ENCODE assay signal across 8 cellular contexts in genomic region chr6:13486679-13487121, GRCh38. TPM values are rescaled to one million over a fixed set of nuclear protein-coding genes. Genes with fewer than 3 reads are reported as not detected.
DNase-seq lines count a peak whose midpoint lies in the region; ATAC-seq and TF ChIP-seq lines count a peak whose summit lies in the region.

No MANE protein-coding gene starts in this region.

- CTCF ChIA-PET in PC-3 (lab: Charles Lee) = interaction anchor here (0.9 to 1.3 kb wide), 2 partner anchors 88 to 149 kb away, joined by 3 to 10 read pairs; partner anchors contain the start of gene SIRT5

- peak overlapping the region; percentile 64 for H3K9ac ChIP-seq in PC-3 (ENCODE audit: low read length)

- H3K36me3 ChIP-seq in PC-3 (ENCODE audit: low read depth, low read length) (no peaks in the 10 kb centered on the region), thoracic aorta (no peaks in the 10 kb centered on the region)

- peak overlapping the region; percentile 86 for H3K4me2 ChIP-seq in PC-3 (ENCODE audit: low read length)

- H3K27ac ChIP-seq in PC-3 (ENCODE audit: low read length) (peak overlapping the region; percentile 46), thoracic aorta (peak overlapping the region; percentile 78 to 90)

- no peaks in the 10 kb centered on the region for H3K9me3 ChIP-seq in PC-3 (ENCODE audit: low read length)
- no peaks in the 10 kb centered on the region for H3K9me3 ChIP-seq in thoracic aorta

- H3K9me2 ChIP-seq in PC-3 (replicated peaks; ENCODE audit: low read length) = no peaks in the 10 kb centered on the region

- peak overlapping the region; percentile 69 for H2AFZ ChIP-seq in PC-3 (ENCODE audit: low read length)

- H3K27me3 Mint-ChIP-seq in activated T-helper 2 cell treated with anti-CD3 and anti-CD28 coated beads, Interferon-gamma antibody, Interleukin-2, Interleukin-4, amounts not matched to agents 10 μg/mL and 5 μg/mL and 100 μg/mL, durations not matched to agents 14 hours and 24 hours and 36 hours (ENCODE audit: low read depth) = peaks cover 12% of the 10 kb centered on the region
- H3K27me3 Mint-ChIP-seq in neural crest cell (ENCODE audit: low read depth) = peaks cover 52% of the 10 kb centered on the region

- peaks cover 46% of the 10 kb centered on the region for H3K79me2 ChIP-seq in PC-3 (ENCODE audit: low read length)

- ATAC-seq in HG03378 (IDR thresholded peaks at IDR 0.05; ENCODE audit: unreplicated experiment) (peak; percentile 10), PC-3 (peak; percentile 43), thoracic aorta (ENCODE audit: insufficient number of reproducible peaks, low FRiP score, low read depth) (peak; percentile 9)

- H3K36me3 Mint-ChIP-seq in activated T-helper 2 cell treated with anti-CD3 and anti-CD28 coated beads, Interferon-gamma antibody, Interleukin-2, Interleukin-4, amounts not matched to agents 10 μg/mL and 5 μg/mL and 100 μg/mL, durations not matched to agents 14 hours and 24 hours and 36 hours (ENCODE audit: low read depth) = no peaks in the 10 kb centered on the region
- no peaks in the 10 kb centered on the region for H3K36me3 Mint-ChIP-seq in neural crest cell (ENCODE audit: low read depth)

- TF ChIP-seq CTCF in PC-3 (conservative IDR thresholded peaks at IDR 0.05; ENCODE audit: low read depth, low read length) (no peak), fibroblast of villous mesenchyme (IDR thresholded peaks at IDR 0.05; ENCODE audit: insufficient read depth, low read depth, low read length) (no peak), neural crest cell (conservative IDR thresholded peaks at IDR 0.05) (no peak), thoracic aorta (IDR thresholded peaks at IDR 0.05) (no peak)

- H3K4me3 ChIP-seq in PC-3 (ENCODE audit: low read length) = peak overlapping the region; percentile 81
- H3K4me3 ChIP-seq in fibroblast of villous mesenchyme (ENCODE audit: low read depth, low read length) = peak overlapping the region; percentile 82
- peak overlapping the region; percentile 92 for H3K4me3 ChIP-seq in thoracic aorta

- H3K4me1 Mint-ChIP-seq in activated T-helper 2 cell treated with anti-CD3 and anti-CD28 coated beads, Interferon-gamma antibody, Interleukin-2, Interleukin-4, amounts not matched to agents 10 μg/mL and 5 μg/mL and 100 μg/mL, durations not matched to agents 14 hours and 24 hours and 36 hours (ENCODE audit: low read depth) = peaks cover 42% of the 10 kb centered on the region
- H3K4me1 Mint-ChIP-seq in neural crest cell = peaks cover 30% of the 10 kb centered on the region

- POLR2A ChIA-PET in PC-3 (lab: Charles Lee; ENCODE audit: unreplicated experiment) = interaction anchor here (0.6 kb wide), 2 partner anchors 12 to 87 kb away, joined by 3 read pairs; no protein-coding TSS in a partner anchor

- H3K27ac Mint-ChIP-seq in activated T-helper 2 cell treated with anti-CD3 and anti-CD28 coated beads, Interferon-gamma antibody, Interleukin-2, Interleukin-4, amounts not matched to agents 10 μg/mL and 5 μg/mL and 100 μg/mL, durations not matched to agents 14 hours and 24 hours and 36 hours = peak overlapping the region; percentile 70
- H3K27ac Mint-ChIP-seq in neural crest cell (ENCODE audit: unreplicated experiment) = no peak overlapping the region

- H3K4me1 ChIP-seq in PC-3 (ENCODE audit: insufficient read depth, low read length) (peaks cover 29% of the 10 kb centered on the region), thoracic aorta (ENCODE audit: control insufficient read depth in 1 of 2, low read depth in 2 of 2) (peaks cover 7 to 13% of the 10 kb centered on the region in 2 donors)

- H3K27me3 ChIP-seq in PC-3 (ENCODE audit: low read length) (no peaks in the 10 kb centered on the region), thoracic aorta (replicated peaks; ENCODE audit: insufficient read depth) (no peaks in the 10 kb centered on the region)

- no TSS peak for BruUV-seq in PC-3 (replicated peaks; lab: Mats Ljungman, UMichigan)

- H3K4me3 Mint-ChIP-seq in activated T-helper 2 cell treated with anti-CD3 and anti-CD28 coated beads, Interferon-gamma antibody, Interleukin-2, Interleukin-4, amounts not matched to agents 10 μg/mL and 5 μg/mL and 100 μg/mL, durations not matched to agents 14 hours and 24 hours and 36 hours (ENCODE audit: low read depth) = peak overlapping the region; percentile 85
- H3K4me3 Mint-ChIP-seq in neural crest cell = peak overlapping the region; percentile 85

- DNase-seq in C1 segment of cervical spinal cord (lab: John Stamatoyannopoulos, UW) = peak in 8 of 14 donors; percentile 42 to 79 (median 54)
- peak; percentile 43 for DNase-seq in GM19240 (ENCODE audit: insufficient read length, low spot score)
- peak; percentile 64 for DNase-seq in PC-3
- peak; percentile 54 for DNase-seq in activated T-helper 2 cell treated with anti-CD3 and anti-CD28 coated beads, Interferon-gamma antibody, Interleukin-2, Interleukin-4, amounts not matched to agents 10 μg/mL and 5 μg/mL and 100 μg/mL, durations not matched to agents 14 hours and 24 hours and 36 hours (ENCODE audit: low spot score)
- peak; percentile 65 for DNase-seq in fibroblast of villous mesenchyme (ENCODE audit: low read depth)
- DNase-seq in neural crest cell (ENCODE audit: low read depth, low spot score) = peak; percentile 27
- peak; percentile 24 for DNase-seq in thoracic aorta (ENCODE audit: low spot score)

- H3F3A ChIP-seq in PC-3 (ENCODE audit: low read length, unreplicated experiment) = no peaks in the 10 kb centered on the region

- no peaks in the 10 kb centered on the region for H3K9me3 Mint-ChIP-seq in activated T-helper 2 cell treated with anti-CD3 and anti-CD28 coated beads, Interferon-gamma antibody, Interleukin-2, Interleukin-4, amounts not matched to agents 10 μg/mL and 5 μg/mL and 100 μg/mL, durations not matched to agents 14 hours and 24 hours and 36 hours
- H3K9me3 Mint-ChIP-seq in neural crest cell = no peaks in the 10 kb centered on the region

- intact Hi-C loops in PC-3 (cut with micrococcal nuclease) = loop anchor here (2.0 to 5.0 kb wide), 2 partner anchors 51 to 156 kb away; no protein-coding TSS in a partner anchor
- intact Hi-C loops in activated T-helper 2 cell treated with anti-CD3 and anti-CD28 coated beads, Interferon-gamma antibody, Interleukin-2, Interleukin-4, amounts not matched to agents 10 μg/mL and 5 μg/mL and 100 μg/mL, durations not matched to agents 14 hours and 24 hours and 36 hours (cut with micrococcal nuclease) = loop anchor here (2.0 kb wide), 2 partner anchors 88 to 150 kb away; partner anchors contain the start of gene SIRT5

- 0 out of 2 replicates have a peak, but pooled peaks cover 10% of the 10 kb centered on the region for H4K20me1 ChIP-seq in PC-3 (ENCODE audit: low read length)

RNA-seq across cellular contexts. Expression of gene GFOD1, which starts 0.7 kb away (rescaled TPM):
- total RNA-seq in PC-3 (2014; rRNA removed) = 16.0 and 21.8 TPM in 2 replicates
- total RNA-seq in activated T-helper 2 cell treated with anti-CD3 and anti-CD28 coated beads, Interferon-gamma antibody, Interleukin-2, Interleukin-4, amounts not matched to agents 10 μg/mL and 5 μg/mL and 100 μg/mL, durations not matched to agents 14 hours and 24 hours and 36 hours = 4.6 and 4.8 TPM in 2 replicates
- 4.2 and 4.7 TPM in 2 replicates for total RNA-seq in fibroblast of villous mesenchyme
- total RNA-seq in neural crest cell = 2.2 TPM in 2 replicates
- total RNA-seq in thoracic aorta = 10 to 100 TPM; 23.8 to 25.3 TPM

Comparison
In these comparisons a context has a peak if more than half of its experiments do, and no peak if none do; other contexts are left out.
1. Peak in every context shown above with its lines: DNase-seq, ATAC-seq, H3K4me3 ChIP-seq and H3K27ac ChIP-seq.